ENCODE assay signal across 4 cellular contexts in genomic region chr19:12976109-12976508, GRCh38. TPM values are rescaled to one million over a fixed set of nuclear protein-coding genes. Genes with fewer than 3 reads are reported as not detected.
"Had no signal": no experiment of that assay in that cellular context is flagged by ENCODE, and none has a peak within 500 bp of the region (broad histone marks: within the 10 kb centered on the region; RNA-seq: fewer than 3 reads in every experiment).

No MANE protein-coding gene starts in this region.

RNA-seq across cellular contexts. Expression of gene DAND5, which starts 6.7 kb away (rescaled TPM):
- total RNA-seq: RPMI7951, SJCRH30, SK-MEL-5, T-cell had no signal
